ENCODE assay signal across 8 cellular contexts in the genomic region with DNA sequence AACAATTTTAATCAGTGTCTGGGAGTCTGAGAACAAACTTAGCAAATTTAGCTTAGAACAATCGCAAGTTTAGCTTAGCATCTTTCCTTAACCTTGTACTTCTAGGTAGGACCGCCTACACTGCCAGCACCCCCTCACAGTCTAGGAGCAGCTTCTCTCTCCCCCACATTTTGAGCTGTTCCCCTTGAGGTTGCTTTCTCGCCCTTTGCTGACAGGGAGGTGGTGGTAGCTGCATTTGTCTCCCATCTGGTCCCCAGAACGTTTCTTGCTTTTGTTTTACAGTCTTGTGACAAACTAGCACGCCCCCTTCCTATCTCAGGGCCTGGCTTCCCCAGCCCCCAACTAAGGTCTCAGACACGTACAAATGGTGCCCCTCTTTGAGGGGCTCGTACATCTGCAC. TPM values are rescaled to one million over a fixed set of nuclear protein-coding genes. Genes with fewer than 3 reads are reported as not detected.
A peak's percentile ranks its signal among the peaks of the same experiment; 100 is the strongest.
DNase-seq lines count a peak whose midpoint lies in the region; ATAC-seq, FAIRE-seq and TF ChIP-seq lines count a peak whose summit lies in the region.

No MANE protein-coding gene starts in this region.

- TF ChIP-seq EP300 in GM12878 (IDR thresholded peaks at IDR 0.05; ENCODE audit: borderline replicate concordance in 1 of 2, control insufficient read depth in 1 of 2, low read depth in 2 of 2, low read length in 2 of 2), result no peak

- in situ Hi-C loops in GM12878 (cut with MboI), result no loop called here

- SMC1A ChIA-PET in GM12878 (lab: Charles Lee; ENCODE audit: uncharacterized antibody, unreplicated experiment), result interaction anchor here (0.5 to 3.6 kb wide), 20 partner anchors 9 to 238 kb away, joined by 3 to 25 read pairs (median 4); no protein-coding TSS in a partner anchor

- peak overlapping the region; percentile 80 for H3K27ac ChIP-seq in GM12878 (ENCODE audit: control insufficient read depth, insufficient read depth)

- H4K20me1 ChIP-seq in GM12878 (ENCODE audit: control insufficient read depth, insufficient read depth), result no peaks in the 10 kb centered on the region

- no TSS peak for BruUV-seq in GM12878 (replicated peaks; lab: Mats Ljungman, UMichigan)

- no peaks in the 10 kb centered on the region for H3K9me3 ChIP-seq in GM12878 (replicated peaks; ENCODE audit: control insufficient read depth, insufficient read depth, low read length)

- ATAC-seq in GM12878 (peak; percentile 36), naive B cell (ENCODE audit: low read depth in 2 of 2) (no peak), GM19035 (IDR thresholded peaks at IDR 0.05; ENCODE audit: unreplicated experiment) (no peak)

- no peak for TF ChIP-seq CTCF in GM12878 (IDR thresholded peaks at IDR 0.05 in 2 of 3, conservative IDR thresholded peaks at IDR 0.05 in 1 of 3; ENCODE audit: control insufficient read depth in 2 of 3, extremely low read depth in 1 of 3, insufficient read depth in 1 of 3, low read depth in 3 of 3, low read length in 3 of 3)
- TF ChIP-seq CTCF in type B pancreatic cell (conservative IDR thresholded peaks at IDR 0.05), result no peak

- H3K36me3 Mint-ChIP-seq in activated naive CD4-positive, alpha-beta T cell treated with anti-CD3 and anti-CD28 coated beads, Interleukin-2, amount 50 U/mL, for 24 hours, result peaks cover 24% of the 10 kb centered on the region
- H3K36me3 Mint-ChIP-seq in naive B cell (peaks cover 6 to 13% of the 10 kb centered on the region in 2 donors), type B pancreatic cell (peaks cover 21% of the 10 kb centered on the region)

- peak overlapping the region; percentile 71 for H3K4me2 ChIP-seq in GM12878 (ENCODE audit: control insufficient read depth, insufficient read depth)

- H3K27me3 ChIP-seq in GM12878 (replicated peaks in 1 of 2; ENCODE audit: control insufficient read depth in 2 of 2, insufficient read depth in 2 of 2, low read length in 1 of 2), result no peaks in the 10 kb centered on the region

- no peak overlapping the region for H3K4me3 ChIP-seq in GM12878

- no peaks in the 10 kb centered on the region for H3K27me3 Mint-ChIP-seq in activated naive CD4-positive, alpha-beta T cell treated with anti-CD3 and anti-CD28 coated beads, Interleukin-2, amount 50 U/mL, for 24 hours
- H3K27me3 Mint-ChIP-seq in naive B cell (no peaks in the 10 kb centered on the region), type B pancreatic cell (no peaks in the 10 kb centered on the region)

- peak overlapping the region; percentile 32 for H3K9ac ChIP-seq in GM12878 (ENCODE audit: control insufficient read depth, insufficient read depth, low read length)

- RAD21 ChIA-PET in GM12878 (lab: Charles Lee; ENCODE audit: unreplicated experiment), result interaction anchor here (0.8 to 3.3 kb wide), 8 partner anchors 10 to 328 kb away, joined by 3 to 18 read pairs (median 4); no protein-coding TSS in a partner anchor

- DNase-seq in activated naive CD4-positive, alpha-beta T cell (lab: John Stamatoyannopoulos, UW), result no peak
- DNase-seq in GM12878 (ENCODE audit: low read depth, low spot score) (no peak), naive B cell (no peak), type B pancreatic cell (ENCODE audit: extremely low spot score, unreplicated experiment) (no peak), NCI-H2029 (lab: John Stamatoyannopoulos, UW) (no peak), dedifferentiated amniotic fluid mesenchymal stem cell (ENCODE audit: extremely low spot score) (no peak)

- peaks cover 1 to 9% of the 10 kb centered on the region in 2 experiments; a peak in 3 of 4 replicates for H3K36me3 ChIP-seq in GM12878 (ENCODE audit: control insufficient read depth in 2 of 2, insufficient read depth in 2 of 2, low read length in 1 of 2)

- H3K79me2 ChIP-seq in GM12878 (ENCODE audit: control insufficient read depth, insufficient read depth, low read length), result peaks cover 15% of the 10 kb centered on the region

- H3K9me3 Mint-ChIP-seq in activated naive CD4-positive, alpha-beta T cell treated with anti-CD3 and anti-CD28 coated beads, Interleukin-2, amount 50 U/mL, for 24 hours, result no peaks in the 10 kb centered on the region
- H3K9me3 Mint-ChIP-seq in naive B cell (no peaks in the 10 kb centered on the region), type B pancreatic cell (no peaks in the 10 kb centered on the region)

- peaks cover 19% of the 10 kb centered on the region for H3K4me1 ChIP-seq in GM12878 (ENCODE audit: control insufficient read depth, insufficient read depth, low read length)

- peaks cover 91% of the 10 kb centered on the region for H3K4me1 Mint-ChIP-seq in activated naive CD4-positive, alpha-beta T cell treated with anti-CD3 and anti-CD28 coated beads, Interleukin-2, amount 50 U/mL, for 24 hours
- H3K4me1 Mint-ChIP-seq in naive B cell (peaks cover 49 to 84% (median 50%) of the 10 kb centered on the region in 3 donors), type B pancreatic cell (ENCODE audit: unreplicated experiment) (peaks cover 56% of the 10 kb centered on the region)

- peak; percentile 53 for TF ChIP-seq POLR2A in GM12878 (IDR thresholded peaks at IDR 0.05; ENCODE audit: low read depth, low read length)

- H2AFZ ChIP-seq in GM12878 (ENCODE audit: control insufficient read depth, low read depth, low read length), result peak overlapping the region; percentile 15; the same call in 1 of the 2 replicates

- POLR2A ChIA-PET in GM12878 (lab: Charles Lee), result interaction anchor here (0.6 to 2.0 kb wide), 3 partner anchors 26 to 39 kb away, joined by 4 to 8 read pairs (median 7); no protein-coding TSS in a partner anchor

- intact Hi-C loops in GM12878 (cut with micrococcal nuclease; ENCODE audit: unreplicated experiment), result no loop called here

- 43% methylated on average over 7 of the region's 7 CpGs for whole genome bisulfite sequencing in GM12878 (ENCODE audit: insufficient coverage, insufficient replicate concordance, low lambda C conversion rate, missing lambda C conversion rate)

- peak overlapping the region; percentile 27 for H3K4me3 Mint-ChIP-seq in activated naive CD4-positive, alpha-beta T cell treated with anti-CD3 and anti-CD28 coated beads, Interleukin-2, amount 50 U/mL, for 24 hours
- H3K4me3 Mint-ChIP-seq in naive B cell (peak overlapping the region in 4 of 8 donors; percentile 11 to 70 (median 31)), type B pancreatic cell (peak overlapping the region; percentile 12)

- CTCF ChIA-PET in GM12878 (lab: Yijun Ruan, JAX), result interaction anchor here (0.8 to 2.1 kb wide), 12 partner anchors 12 to 375 kb away, joined by 3 to 12 read pairs (median 4); partner anchors contain the start of genes CRTC3 and HDDC3

- FAIRE-seq in GM12878 (lab: Jason Lieb, UNC), result peak; percentile 64

- no peak for TF ChIP-seq RAD21 in GM12878 (IDR thresholded peaks at IDR 0.05; ENCODE audit: insufficient read depth, low read depth, low read length)

- peak overlapping the region; percentile 75 for H3K27ac Mint-ChIP-seq in activated naive CD4-positive, alpha-beta T cell treated with anti-CD3 and anti-CD28 coated beads, Interleukin-2, amount 50 U/mL, for 24 hours
- peak overlapping the region in 4 of 6 donors; percentile 22 to 82 (median 65) for H3K27ac Mint-ChIP-seq in naive B cell
- peak overlapping the region; percentile 67 for H3K27ac Mint-ChIP-seq in type B pancreatic cell

TF ChIP-seq in GM12878, 131 proteins besides CTCF, POLR2A, EP300 and RAD21:
- no peak for TF ChIP-seq TCF12 (IDR thresholded peaks at IDR 0.05; ENCODE audit: low read depth, low read length)
- 0 out of 2 replicates have a peak, but pooled peaks have one; percentile 19 for TF ChIP-seq RUNX3 (IDR thresholded peaks at IDR 0.05; ENCODE audit: low read length)
TF ChIP-seq in GM12878: peak in this region for 1.

RNA-seq across cellular contexts. Expression of gene CRTC3, which starts 27.4 kb away (rescaled TPM):
- total RNA-seq in GM12878 (2013; cell fraction: nucleolus; rRNA removed), result 78.6 and 83.0 TPM in 2 replicates
- total RNA-seq in GM12878 (2014; rRNA removed) (16.9 and 17.0 TPM in 2 replicates), GM12878 (2014; rRNA removed; fragmentation: Illumina TruSeq; extraction: Trizol) (20.3 and 23.4 TPM in 2 replicates), GM12878 (2021) (34.4 and 36.9 TPM in 2 replicates), type B pancreatic cell (ENCODE audit: low replicate concordance) (26.2 and 31.4 TPM in 2 replicates)
- 11.6 TPM for polyA plus RNA-seq in GM12878 (2011; ENCODE audit: low read depth)
- polyA plus RNA-seq in GM12878 (2011; rRNA removed) (12.6 and 19.0 TPM in 2 replicates), GM12878 (2014; fragmentation: Illumina TruSeq; extraction: Trizol) (22.6 and 26.0 TPM in 2 replicates), GM12878 (2014; fragmentation: Nextera tagmentation; extraction: Ambion mirVana) (1 to 10 TPM; 3.5 to 4.2 TPM), GM12878 (2014; rRNA removed) (22.2 and 22.9 TPM in 2 replicates), GM12878 (2016; fragmentation: Nextera tagmentation; extraction: Ambion mirVana) (10 to 100 TPM; 18.3 to 18.9 TPM), naive B cell (ENCODE audit: low read depth in 6 of 6) (10 to 100 TPM; 14.2 to 47.8 (median 26.9) TPM)
- 11.7 and 12.2 TPM in 2 replicates for polyA plus RNA-seq in GM12878 (2011; cell fraction: cytosol; rRNA removed)
- 19.8 and 26.1 TPM in 2 replicates for polyA plus RNA-seq in GM12878 (2011; cell fraction: nucleus; rRNA removed)
- 16.7 and 18.2 TPM in 2 replicates for polyA plus RNA-seq in GM12878 (2012)
- 21.0 and 23.6 TPM in 2 replicates for polyA minus RNA-seq in GM12878 (2011; rRNA and poly(A)+ RNA removed)
- polyA minus RNA-seq in GM12878 (2011; cell fraction: cytosol; rRNA and poly(A)+ RNA removed), result 8.0 and 9.4 TPM in 2 replicates
- polyA minus RNA-seq in GM12878 (2011; cell fraction: nucleus; rRNA and poly(A)+ RNA removed), result 14.0 and 24.2 TPM in 2 replicates
